ENCODE assay signal across 31 cellular contexts in the genomic region with DNA sequence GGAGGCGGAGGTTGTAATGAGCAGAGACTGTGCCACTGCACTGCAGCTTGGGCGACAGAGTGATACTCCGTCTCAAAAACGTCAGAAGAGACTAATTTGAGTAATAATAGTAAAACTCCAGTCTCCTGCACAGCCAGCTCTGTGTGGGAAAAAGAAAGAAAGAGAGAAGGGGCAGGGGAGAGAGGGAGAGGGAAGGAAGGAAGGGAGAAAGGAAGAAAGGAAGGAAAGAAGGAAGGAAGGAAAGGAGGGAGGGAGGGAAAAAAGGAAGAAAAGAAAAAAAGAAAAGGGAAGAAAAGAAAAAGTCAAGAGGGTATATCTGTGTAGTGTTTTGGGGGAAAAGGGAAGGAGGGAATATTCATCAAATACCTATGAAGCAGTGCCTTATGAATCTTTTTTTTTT. TPM values are rescaled to one million over a fixed set of nuclear protein-coding genes. Genes with fewer than 3 reads are reported as not detected.
"Had no signal": no experiment of that assay in that cellular context is flagged by ENCODE, and none has a peak within 500 bp of the region (broad histone marks: within the 10 kb centered on the region; RNA-seq: fewer than 3 reads in every experiment).

No MANE protein-coding gene starts in this region.

- H3K27me3 ChIP-seq: ascending aorta, cardiac muscle cell had no signal

- DNase-seq: activated B cell treated with CpG ODN at 0.5 μM for 24 hours; activated CD4-positive, alpha-beta memory T cell treated with anti-CD3 and anti-CD28 coated beads for 36 hours; activated CD4-positive, alpha-beta T cell treated with anti-CD3 and anti-CD28 coated beads for 4 hours; activated CD4-positive, alpha-beta T cell treated with anti-CD3 and anti-CD28 coated beads, Interleukin-2, amount 10 ng/mL, durations not matched to agents 24 days and 14 days; activated CD4-positive, alpha-beta T cell treated with anti-CD3 and anti-CD28 coated beads, Interleukin-2, amount 50 U/mL, for 1 hour; activated CD4-positive, alpha-beta T cell treated with anti-CD3 and anti-CD28 coated beads, Interleukin-2, amount 50 U/mL, for 4 hours; activated CD4-positive, CD25-positive, alpha-beta regulatory T cell treated with anti-CD3 and anti-CD28 coated beads, Interleukin-2, amount 50 U/mL, for 72 hours; activated CD8-positive, alpha-beta memory T cell treated with anti-CD3 and anti-CD28 coated beads, Interleukin-2, amount 50 U/mL, for 4 hours; activated CD8-positive, alpha-beta T cell treated with anti-CD3 and anti-CD28 coated beads for 36 hours; activated effector memory CD4-positive, alpha-beta T cell treated with anti-CD3 and anti-CD28 coated beads, Interleukin-2, amount 50 U/mL, for 16 hours; activated naive CD4-positive, alpha-beta T cell treated with anti-CD3 and anti-CD28 coated beads, Interleukin-2, amount 10 ng/mL, durations not matched to agents 7 days and 5 days; activated naive CD4-positive, alpha-beta T cell treated with Interleukin-2 at 50 U/mL for 16 hours; activated naive CD8-positive, alpha-beta T cell treated with anti-CD3 and anti-CD28 coated beads, Interleukin-2, amount 10 ng/mL, durations not matched to agents 7 days and 5 days; activated naive CD8-positive, alpha-beta T cell treated with anti-CD3 and anti-CD28 coated beads, Interleukin-2, amount 50 U/mL, for 24 hours; activated T-cell treated with anti-CD3 and anti-CD28 coated beads for 4 hours; activated T-cell treated with anti-CD3 and anti-CD28 coated beads, Interleukin-2, amount 50 U/mL, for 1 hour; activated T-cell treated with anti-CD3 and anti-CD28 coated beads, Interleukin-2, amount 50 U/mL, for 4 hours; activated T-cell treated with anti-CD3 and anti-CD28 coated beads, Interleukin-2, amount 50 U/mL, for 72 hours; amygdala; anterior cingulate cortex; caudate nucleus; cerebellar nuclear complex; T-helper 1 cell; T-helper 2 cell; T-helper 9 cell had no signal

- H3K9me3 ChIP-seq: ascending aorta had no signal

- H3K36me3 ChIP-seq: ascending aorta, cardiac muscle cell had no signal

- H3K4me3 ChIP-seq: ascending aorta, cardiac muscle cell had no signal

- H3K27ac ChIP-seq: ascending aorta, cardiac muscle cell, VCaP had no signal

- ATAC-seq: activated CD8-positive, alpha-beta T cell treated with anti-CD3 and anti-CD28 coated beads for 36 hours; activated naive CD8-positive, alpha-beta T cell treated with anti-CD3 and anti-CD28 coated beads, Interleukin-2, amount 50 U/mL, for 24 hours; activated T-cell treated with anti-CD3 and anti-CD28 coated beads, Interleukin-2, amount 50 U/mL, for 4 hours; activated T-cell treated with anti-CD3 and anti-CD28 coated beads, Interleukin-2, amount 50 U/mL, for 72 hours; activated T-helper 17 cell treated with anti-CD3 and anti-CD28 coated beads, Interleukin-2, amount 50 U/mL, for 72 hours had no signal

RNA-seq across cellular contexts. Expression of a gene that starts 29.5 kb away (rescaled TPM):
- total RNA-seq: activated B cell treated with CpG ODN at 0.5 μM for 24 hours; activated CD8-positive, alpha-beta memory T cell treated with anti-CD3 and anti-CD28 coated beads for 36 hours; activated naive CD8-positive, alpha-beta T cell treated with anti-CD3 and anti-CD28 coated beads, Interleukin-2, amount 10 ng/mL, durations not matched to agents 7 days and 5 days; activated T-cell treated with anti-CD3 and anti-CD28 coated beads, Interleukin-2, amount 50 U/mL, for 4 hours; ascending aorta; chondrocyte had no signal
